8 cellular contexts compared by ENCODE assay signal in genomic region chr4:56049428-56050212, GRCh38.
DNase-seq lines count a peak whose midpoint lies in the region; ATAC-seq and TF ChIP-seq lines count a peak whose summit lies in the region.

No MANE protein-coding gene starts in this region.

- POLR2A ChIA-PET in CD4-positive, alpha-beta memory T cell (lab: Charles Lee; ENCODE audit: partially characterized antibody) = no interaction called here

- peaks cover 9% of the 10 kb centered on the region for H3K4me1 ChIP-seq in CD4-positive, alpha-beta memory T cell (ENCODE audit: insufficient read depth, low read length)
- H3K4me1 ChIP-seq in heart right ventricle = peaks cover 0 to 13% (median 7%) of the 10 kb centered on the region in 9 donors
- H3K4me1 ChIP-seq in ovary (ENCODE audit: insufficient read depth) = no peaks in the 10 kb centered on the region

- peak overlapping the region in 1 of 7 donors; percentile 12 for H3K27ac Mint-ChIP-seq in CD4-positive, alpha-beta memory T cell
- H3K27ac Mint-ChIP-seq in activated naive CD4-positive, alpha-beta T cell treated with anti-CD3 and anti-CD28 coated beads, Interleukin-2, amount 50 U/mL, for 24 hours = no peak overlapping the region

- peak overlapping the region in 1 of 2 donors; percentile 40 for H3K4me3 ChIP-seq in CD4-positive, alpha-beta memory T cell (ENCODE audit: low read length in 2 of 2)
- H3K4me3 ChIP-seq in heart right ventricle (peak overlapping the region; percentile 16 to 64 (median 56)), ovary (peak overlapping the region; percentile 55)

- DNase-seq in CD4-positive, alpha-beta memory T cell = no peak
- peak; percentile 63 to 81 for DNase-seq in NCI-H526 (lab: John Stamatoyannopoulos, UW)
- DNase-seq in heart right ventricle = peak in 1 of 2 donors; percentile 9
- DNase-seq in ovary = peak in 4 of 5 donors; percentile 8 to 40 (median 24)
- no peak for DNase-seq in NK-92 treated with Interleukin-12 subunit alpha and Interleukin-12 subunit beta, amount 100 ng/mL, for 24 hours (lab: John Stamatoyannopoulos, UW)

- CTCF ChIA-PET in CD4-positive, alpha-beta memory T cell (lab: Charles Lee; ENCODE audit: partially characterized antibody) = no interaction called here

- H3K27me3 ChIP-seq in CD4-positive, alpha-beta memory T cell (ENCODE audit: insufficient read depth, low read length) = peaks cover 20% of the 10 kb centered on the region
- H3K27me3 ChIP-seq in heart right ventricle = peaks cover 0 to 81% (median 60%) of the 10 kb centered on the region in 7 donors
- no peaks in the 10 kb centered on the region for H3K27me3 ChIP-seq in ovary

- 1% methylated on average over 54 of the region's 54 CpGs for WGBS in heart right ventricle, 2 donors
- 0 to 1% (median 0%) methylated on average over 40 to 54 of the region's 54 CpGs for WGBS in ovary, 3 donors

- no peaks in the 10 kb centered on the region for H3K9me3 Mint-ChIP-seq in CD4-positive, alpha-beta memory T cell
- no peaks in the 10 kb centered on the region for H3K9me3 Mint-ChIP-seq in activated naive CD4-positive, alpha-beta T cell treated with anti-CD3 and anti-CD28 coated beads, Interleukin-2, amount 50 U/mL, for 24 hours

- H3K27ac ChIP-seq in CD4-positive, alpha-beta memory T cell (ENCODE audit: low read depth, low read length) = no peak overlapping the region
- H3K27ac ChIP-seq in heart right ventricle (no peak overlapping the region), ovary (no peak overlapping the region)

- peaks cover 6 to 17% (median 9%) of the 10 kb centered on the region in 4 donors for H3K4me1 Mint-ChIP-seq in CD4-positive, alpha-beta memory T cell
- peaks cover 8% of the 10 kb centered on the region for H3K4me1 Mint-ChIP-seq in activated naive CD4-positive, alpha-beta T cell treated with anti-CD3 and anti-CD28 coated beads, Interleukin-2, amount 50 U/mL, for 24 hours

- peaks cover 29 to 40% of the 10 kb centered on the region in 2 donors for H3K27me3 Mint-ChIP-seq in CD4-positive, alpha-beta memory T cell
- H3K27me3 Mint-ChIP-seq in activated naive CD4-positive, alpha-beta T cell treated with anti-CD3 and anti-CD28 coated beads, Interleukin-2, amount 50 U/mL, for 24 hours = peaks cover 42% of the 10 kb centered on the region

- no peaks in the 10 kb centered on the region for H3K9me3 ChIP-seq in CD4-positive, alpha-beta memory T cell (ENCODE audit: control insufficient read depth in 1 of 2, low read length in 2 of 2)
- H3K9me3 ChIP-seq in heart right ventricle = no peaks in the 10 kb centered on the region
- no peaks in the 10 kb centered on the region for H3K9me3 ChIP-seq in ovary

- ATAC-seq in GM18873 (IDR thresholded peaks at IDR 0.05; ENCODE audit: low FRiP score, unreplicated experiment) (peak; percentile 27), HG03066 (IDR thresholded peaks at IDR 0.05; ENCODE audit: low read depth, unreplicated experiment) (peak; percentile 35), heart right ventricle (peak in 5 of 8 donors; percentile 28 to 45 (median 41))

- peak overlapping the region; percentile 50 to 86 (median 78) for H3K4me3 Mint-ChIP-seq in CD4-positive, alpha-beta memory T cell
- H3K4me3 Mint-ChIP-seq in activated naive CD4-positive, alpha-beta T cell treated with anti-CD3 and anti-CD28 coated beads, Interleukin-2, amount 50 U/mL, for 24 hours = peak overlapping the region; percentile 78

- intact Hi-C loops in CD4-positive, alpha-beta memory T cell (cut with micrococcal nuclease) = no loop called here
- intact Hi-C loops in heart right ventricle (cut with DNase I) (no loop called here), ovary (cut with DNase I) (no loop called here)

- no peak for TF ChIP-seq POLR2A in ovary (IDR thresholded peaks at IDR 0.05)

- no peak for TF ChIP-seq EP300 in ovary (IDR thresholded peaks at IDR 0.05)

- H3K36me3 ChIP-seq in CD4-positive, alpha-beta memory T cell (ENCODE audit: insufficient read depth, low read length) = no peaks in the 10 kb centered on the region
- H3K36me3 ChIP-seq in heart right ventricle (no peaks in the 10 kb centered on the region), ovary (no peaks in the 10 kb centered on the region)

- TF ChIP-seq CTCF in heart right ventricle (IDR thresholded peaks at IDR 0.05) (no peak), ovary (IDR thresholded peaks at IDR 0.05) (no peak)

- H3K36me3 Mint-ChIP-seq in CD4-positive, alpha-beta memory T cell = no peaks in the 10 kb centered on the region
- H3K36me3 Mint-ChIP-seq in activated naive CD4-positive, alpha-beta T cell treated with anti-CD3 and anti-CD28 coated beads, Interleukin-2, amount 50 U/mL, for 24 hours = no peaks in the 10 kb centered on the region

Comparison
In these comparisons a context has a peak if more than half of its experiments do, and no peak if none do; other contexts are left out.
1. DNase-seq: peak in NCI-H526 (2 of 2) and ovary (4 of 5); none in CD4-positive, alpha-beta memory T cell (0 of 5) and NK-92 treated with Interleukin-12 subunit alpha and Interleukin-12 subunit beta, amount 100 ng/mL, for 24 hours (single experiment).
2. Peak in every context shown above with its lines, with median percentiles within 50 percentile points of each other: ATAC-seq.